In genomic region chr1:160097911-160098851, GRCh38 we compare ENCODE assay signal across 8 cellular contexts. TPM values are rescaled to one million over a fixed set of nuclear protein-coding genes. Genes with fewer than 3 reads are reported as not detected.
DNase-seq lines count a peak whose midpoint lies in the region; ATAC-seq, FAIRE-seq and TF ChIP-seq lines count a peak whose summit lies in the region.

Gene IGSF8 (minus strand): TSS chr1:160098619. CDS start chr1:160098472, 147 bp downstream.

- peak within 1 kb of the TSS; percentile 79 for H3K27ac Mint-ChIP-seq in activated CD4-positive, alpha-beta T cell treated with anti-CD3 and anti-CD28 coated beads, Interleukin-2, amount 10 ng/mL, durations not matched to agents 24 days and 14 days

- H3K4me3 ChIP-seq in coronary artery (peak within 1 kb of the TSS; percentile 95), HepG2 (replicated peaks in 1 of 3; ENCODE audit: insufficient read depth in 1 of 3, low read depth in 2 of 3, low read length in 3 of 3) (peak within 1 kb of the TSS; percentile 70 to 85 (median 78))

- 6% methylated on average over 21 of the region's 64 CpGs for WGBS in HepG2 (ENCODE audit: low lambda C conversion rate)

- H3K9me3 Mint-ChIP-seq in activated CD4-positive, alpha-beta T cell treated with anti-CD3 and anti-CD28 coated beads, Interleukin-2, amount 10 ng/mL, durations not matched to agents 24 days and 14 days: no peaks in the 10 kb centered on the region

- H3K4me2 ChIP-seq in HepG2 (ENCODE audit: low read depth, low read length): peak within 1 kb of the TSS; percentile 100

- peak within 1 kb of the TSS; percentile 78 for H3K9ac ChIP-seq in HepG2 (ENCODE audit: insufficient read depth, low read depth, low read length)

- intact Hi-C loops in activated CD4-positive, alpha-beta T cell treated with anti-CD3 and anti-CD28 coated beads, Interleukin-2, amount 10 ng/mL, durations not matched to agents 24 days and 14 days (cut with micrococcal nuclease): loop anchor here (1.0 to 2.0 kb wide), 4 partner anchors 67 to 187 kb away; partner anchors contain the start of genes PEA15, PEX19 and PIGM
- intact Hi-C loops in HepG2 (cut with micrococcal nuclease; ENCODE audit: unreplicated experiment): no loop called here

- H3K4me1 ChIP-seq in HepG2 (ENCODE audit: insufficient read depth, low read length): peaks cover 84% of the 10 kb centered on the region

- peaks cover under 1 to 5% of the 10 kb centered on the region in 2 experiments; a peak in 3 of 5 replicates for H3K36me3 ChIP-seq in HepG2 (replicated peaks in 1 of 2; ENCODE audit: control insufficient read depth in 1 of 2, insufficient read depth in 2 of 2, low read length in 2 of 2)

- no peaks in the 10 kb centered on the region for H4K20me1 ChIP-seq in HepG2 (ENCODE audit: insufficient read depth, low read length)

- H3K36me3 Mint-ChIP-seq in activated CD4-positive, alpha-beta T cell treated with anti-CD3 and anti-CD28 coated beads, Interleukin-2, amount 10 ng/mL, durations not matched to agents 24 days and 14 days (ENCODE audit: low read depth): peaks cover 2% of the 10 kb centered on the region

- POLR2A ChIA-PET in HepG2 (lab: Yijun Ruan, JAX): interaction anchor here (0.6 to 2.2 kb wide), 12 partner anchors 9 to 187 kb away, joined by 3 to 14 read pairs (median 4); partner anchors contain the start of genes DCAF8, KCNJ10 and PEX19

- no peaks in the 10 kb centered on the region for H3K27me3 Mint-ChIP-seq in activated CD4-positive, alpha-beta T cell treated with anti-CD3 and anti-CD28 coated beads, Interleukin-2, amount 10 ng/mL, durations not matched to agents 24 days and 14 days

- no peak for TF ChIP-seq EP300 in HepG2 (IDR thresholded peaks at IDR 0.05; ENCODE audit: low read depth in 2 of 2, low read length in 2 of 2)
- no peak for TF ChIP-seq EP300 in HepG2 (CRISPR knock-in tag; IDR thresholded peaks at IDR 0.05; ENCODE audit: borderline replicate concordance)

- H3K9me3 ChIP-seq in HepG2 (ENCODE audit: low read length): no peaks in the 10 kb centered on the region

- no peak for FAIRE-seq in HepG2 (lab: Jason Lieb, UNC)

- DNase-seq in NCI-H510A (lab: John Stamatoyannopoulos, UW) (peak; percentile 84), coronary artery (ENCODE audit: low spot score) (peak; percentile 93), HepG2 (ENCODE audit: low spot score) (peak; percentile 68)
- DNase-seq in activated CD4-positive, alpha-beta T cell treated with anti-CD3 and anti-CD28 coated beads, Interleukin-2, amount 10 ng/mL, durations not matched to agents 24 days and 14 days: peak; percentile 96
- peak; percentile 90 for DNase-seq in stimulated activated CD4-positive, alpha-beta T cell treated with anti-CD3 and anti-CD28 coated beads, Interleukin-4, amount 100 ng/mL, for 1 hour

- peak within 1 kb of the TSS; percentile 44 for H3K27ac ChIP-seq in 22Rv1
- peak within 1 kb of the TSS; percentile 93 to 98 for H3K27ac ChIP-seq in coronary artery
- peak within 1 kb of the TSS; percentile 67 for H3K27ac ChIP-seq in HepG2 (ENCODE audit: extremely low read length, insufficient read depth, low read length)

- peak within 1 kb of the TSS; percentile 76 for H2AFZ ChIP-seq in HepG2 (ENCODE audit: low read length)

- ATAC-seq in HG03097 (IDR thresholded peaks at IDR 0.05; ENCODE audit: low FRiP score, unreplicated experiment) (peak; percentile 37), HepG2 (peak; percentile 71)

- CTCF ChIA-PET in HepG2 (lab: Yijun Ruan, JAX; ENCODE audit: low intra/inter-chr PET ratio, low total read pairs): no interaction called here

- H3K79me2 ChIP-seq in HepG2 (ENCODE audit: insufficient read depth, low read length): peaks cover 18% of the 10 kb centered on the region

- TF ChIP-seq CTCF in 22Rv1 (IDR thresholded peaks at IDR 0.05) (no peak), coronary artery (IDR thresholded peaks at IDR 0.05) (no peak), HepG2 (CRISPR knock-in tag; IDR thresholded peaks at IDR 0.05) (no peak)

- no peaks in the 10 kb centered on the region for H3K27me3 ChIP-seq in HepG2 (ENCODE audit: control insufficient read depth in 1 of 2, insufficient read depth in 2 of 2, low read length in 2 of 2)

- no TSS peak for BruUV-seq in HepG2 (replicated peaks; lab: Mats Ljungman, UMichigan)

- H3K4me3 Mint-ChIP-seq in activated CD4-positive, alpha-beta T cell treated with anti-CD3 and anti-CD28 coated beads, Interleukin-2, amount 10 ng/mL, durations not matched to agents 24 days and 14 days: peak within 1 kb of the TSS; percentile 89

- H3K4me1 Mint-ChIP-seq in activated CD4-positive, alpha-beta T cell treated with anti-CD3 and anti-CD28 coated beads, Interleukin-2, amount 10 ng/mL, durations not matched to agents 24 days and 14 days: peaks cover 37% of the 10 kb centered on the region

- TF ChIP-seq RAD21 in HepG2 (CRISPR knock-in tag; IDR thresholded peaks at IDR 0.05): no peak

- in situ Hi-C loops in HepG2 (cut with HindIII; ENCODE audit: extremely low pct_ligation_motif_present, low pct_unique_long_range_greater_than_20kb): no loop called here

- peak; percentile 40 for TF ChIP-seq POLR2A in GM18526 (IDR thresholded peaks at IDR 0.05; ENCODE audit: extremely low read depth, insufficient read length)
- TF ChIP-seq POLR2A in HepG2 (IDR thresholded peaks at IDR 0.05; ENCODE audit: insufficient read depth in 1 of 2, low read depth in 2 of 2, low read length in 2 of 2): peak in 1 of 2 experiments; percentile 73; a peak in 2 of 4 replicates

TF ChIP-seq in HepG2, 621 proteins besides CTCF, POLR2A, EP300 and RAD21 (continues in another document):
- no peak for TF ChIP-seq CREB3 (CRISPR knock-in tag; IDR thresholded peaks at IDR 0.05)
- no peak for TF ChIP-seq ATM (IDR thresholded peaks at IDR 0.05; ENCODE audit: borderline replicate concordance)
- no peak for TF ChIP-seq ZBTB8A (CRISPR knock-in tag; IDR thresholded peaks at IDR 0.05; ENCODE audit: borderline replicate concordance, low read depth)
- no peak for TF ChIP-seq ZNF281 (CRISPR knock-in tag; IDR thresholded peaks at IDR 0.05; ENCODE audit: borderline replicate concordance)
- no peak for TF ChIP-seq KAT2B (IDR thresholded peaks at IDR 0.05; ENCODE audit: borderline replicate concordance, low read depth, low read length)

RNA-seq across cellular contexts. Expression of gene IGSF8, which starts in this region (rescaled TPM):
- total RNA-seq in activated CD4-positive, alpha-beta T cell treated with anti-CD3 and anti-CD28 coated beads, Interleukin-2, amount 10 ng/mL, durations not matched to agents 24 days and 14 days: 25.3 and 26.7 TPM in 2 replicates
- 8.0 and 24.0 TPM in 2 replicates for total RNA-seq in HepG2 (2016; rRNA removed; fragmentation: Illumina TruSeq; extraction: Trizol)
- total RNA-seq in HepG2 (2016; cell fraction: cytosol; rRNA removed; fragmentation: Illumina TruSeq; extraction: Trizol; ENCODE audit: low read depth): 1.8 and 1.9 TPM in 2 replicates
- total RNA-seq in HepG2 (2016; cell fraction: insoluble cytoplasmic fraction; rRNA removed; fragmentation: Illumina TruSeq; extraction: Trizol): 7.7 and 25.9 TPM in 2 replicates
- 3.4 and 4.0 TPM in 2 replicates for total RNA-seq in HepG2 (2016; cell fraction: membrane; rRNA removed; fragmentation: Illumina TruSeq; extraction: Trizol)
- 24.1 and 29.5 TPM in 2 replicates for total RNA-seq in HepG2 (2016; cell fraction: nucleus; rRNA removed; fragmentation: Illumina TruSeq; extraction: Trizol)
- 41.0 and 52.1 TPM in 2 replicates for polyA plus RNA-seq in HepG2 (2011; rRNA removed)
- polyA plus RNA-seq in HepG2 (2011; cell fraction: cytosol; rRNA removed): 36.7 and 58.5 TPM in 2 replicates
- polyA plus RNA-seq in HepG2 (2011; cell fraction: nucleus; rRNA removed): 81.8 and 93.4 TPM in 2 replicates
- 24.4 and 32.1 TPM in 2 replicates for polyA plus RNA-seq in HepG2 (2012)
- 1.6 and 1.8 TPM in 2 replicates for polyA plus RNA-seq in HepG2 (2016; cell fraction: cytosol; fragmentation: Illumina TruSeq; extraction: Trizol; ENCODE audit: low read depth)
- 7.6 and 8.9 TPM in 2 replicates for polyA plus RNA-seq in HepG2 (2016; cell fraction: insoluble cytoplasmic fraction; fragmentation: Illumina TruSeq; extraction: Trizol; ENCODE audit: low read depth)
- 2.6 and 3.2 TPM in 2 replicates for polyA plus RNA-seq in HepG2 (2016; cell fraction: membrane; fragmentation: Illumina TruSeq; extraction: Trizol; ENCODE audit: low read depth)
- 46.1 TPM in 2 replicates for polyA plus RNA-seq in HepG2 (2016; cell fraction: nucleus; fragmentation: Illumina TruSeq; extraction: Trizol; ENCODE audit: insufficient read depth, low read depth)
- 27.5 and 60.2 TPM in 2 replicates for polyA minus RNA-seq in HepG2 (2011; rRNA and poly(A)+ RNA removed; ENCODE audit: low replicate concordance)
- polyA minus RNA-seq in HepG2 (2011; cell fraction: cytosol; rRNA and poly(A)+ RNA removed): 25.5 and 26.7 TPM in 2 replicates
- 11.6 and 14.0 TPM in 2 replicates for polyA minus RNA-seq in HepG2 (2011; cell fraction: nucleus; rRNA and poly(A)+ RNA removed)

Comparison
In these comparisons a context has a peak if more than half of its experiments do, and no peak if none do; other contexts are left out.
1. Peak in every context shown above with its lines: DNase-seq, ATAC-seq, H3K4me3 ChIP-seq and H3K27ac ChIP-seq.
2. H3K27ac ChIP-seq: peak in every context shown above with its lines; median percentile 96 in coronary artery; 67 in HepG2; 44 in 22Rv1.